ENCODE assay signal across 33 cellular contexts in genomic region chr18:36813111-36813752, GRCh38. TPM values are rescaled to one million over a fixed set of nuclear protein-coding genes. Genes with fewer than 3 reads are reported as not detected.
DNase-seq lines count a peak whose midpoint lies in the region; ATAC-seq, FAIRE-seq and TF ChIP-seq lines count a peak whose summit lies in the region.
"Had no signal": no experiment of that assay in that cellular context is flagged by ENCODE, and none has a peak within 500 bp of the region (broad histone marks: within the 10 kb centered on the region; RNA-seq: fewer than 3 reads in every experiment).

No MANE protein-coding gene starts in this region.

- H3K4me1 ChIP-seq in lower lobe of right lung (peaks cover 20% of the 10 kb centered on the region), uterus (no peaks in the 10 kb centered on the region), pancreas (peaks cover 6 to 17% (median 16%) of the 10 kb centered on the region in 3 donors)
- H3K4me1 ChIP-seq: parathyroid adenoma had no signal

- no peak overlapping the region for H3K4me3 Mint-ChIP-seq in activated naive CD8-positive, alpha-beta T cell
- H3K4me3 Mint-ChIP-seq in activated naive CD8-positive, alpha-beta T cell treated with anti-CD3 and anti-CD28 coated beads, Interleukin-2, amount 50 U/mL, for 24 hours, result no peak overlapping the region
- H3K4me3 Mint-ChIP-seq in T-helper 17 cell, result no peak overlapping the region
- H3K4me3 Mint-ChIP-seq: dendritic cell treated with granulocyte-macrophage colony-stimulating factor and Interleukin-4, amounts not matched to agents 40 ng/mL and 50 ng/mL, for 4 days; HFFc6; neural crest cell; T-cell; type B pancreatic cell had no signal

- FAIRE-seq in pancreas (lab: Jason Lieb, UNC), result no peak
- FAIRE-seq: endometrium, TTC549 had no signal

- no peak for ATAC-seq in activated naive CD8-positive, alpha-beta T cell treated with anti-CD3 and anti-CD28 coated beads, Interleukin-2, amount 50 U/mL, for 24 hours
- ATAC-seq in T-helper 17 cell (no peak), lower lobe of right lung (no peak), pancreas (no peak)
- ATAC-seq: left lobe of liver, T-cell had no signal

- no peaks in the 10 kb centered on the region for H3K9me3 Mint-ChIP-seq in activated naive CD8-positive, alpha-beta T cell (ENCODE audit: low read depth)
- no peaks in the 10 kb centered on the region for H3K9me3 Mint-ChIP-seq in activated naive CD8-positive, alpha-beta T cell treated with anti-CD3 and anti-CD28 coated beads, Interleukin-2, amount 50 U/mL, for 24 hours
- H3K9me3 Mint-ChIP-seq: dendritic cell treated with granulocyte-macrophage colony-stimulating factor and Interleukin-4, amounts not matched to agents 40 ng/mL and 50 ng/mL, for 4 days; HFFc6; neural crest cell; T-cell; type B pancreatic cell had no signal

- no peak for DNase-seq in activated naive CD8-positive, alpha-beta T cell treated with anti-CD3 and anti-CD28 coated beads, Interleukin-2, amount 50 U/mL, for 24 hours
- DNase-seq in T-helper 17 cell, result no peak
- DNase-seq in lower lobe of right lung, result no peak
- DNase-seq in uterus, result no peak
- no peak for DNase-seq in pancreas
- DNase-seq in activated CD4-positive, alpha-beta T cell treated with anti-CD3 and anti-CD28 coated beads, Interleukin-2, amount 50 U/mL, for 1 hour, result no peak
- no peak for DNase-seq in GM13976 (ENCODE audit: low spot score)
- DNase-seq: activated CD4-positive, CD25-positive, alpha-beta regulatory T cell treated with anti-CD3 and anti-CD28 coated beads, Interleukin-2, amount 50 U/mL, for 72 hours; activated naive CD4-positive, alpha-beta T cell treated with anti-CD3 and anti-CD28 coated beads, Interleukin-2, amount 50 U/mL, for 16 hours; central memory CD4-positive, alpha-beta T cell; GOT3; HFFc6; KG1; MM.1S; NCI-H1417; NCI-H2081 treated with DMSO at 0.1 percent for 48 hours; NCI-H446; NCI-H774; RPMI8226; stimulated activated CD4-positive, alpha-beta T cell treated with anti-CD3 and anti-CD28 coated beads, Interleukin-2, amount 100 ng/mL, for 24 hours; substantia nigra; T-cell had no signal

- peaks cover 8% of the 10 kb centered on the region for H3K36me3 Mint-ChIP-seq in activated naive CD8-positive, alpha-beta T cell
- peaks cover 12% of the 10 kb centered on the region for H3K36me3 Mint-ChIP-seq in activated naive CD8-positive, alpha-beta T cell treated with anti-CD3 and anti-CD28 coated beads, Interleukin-2, amount 50 U/mL, for 24 hours (ENCODE audit: low read depth)
- H3K36me3 Mint-ChIP-seq in T-helper 17 cell (ENCODE audit: low read depth), result peaks cover 6% of the 10 kb centered on the region

- H3K27me3 ChIP-seq in lower lobe of right lung (ENCODE audit: low read depth) (no peaks in the 10 kb centered on the region), uterus (no peaks in the 10 kb centered on the region), pancreas (no peaks in the 10 kb centered on the region)
- H3K27me3 ChIP-seq: SJSA1 had no signal

- in situ Hi-C loops in GM13976 (cut with MboI; ENCODE audit: low sequenced_read_pairs, unreplicated experiment), result loop anchor here (25.0 kb wide), 1 partner anchor 726 kb away; no protein-coding TSS in a partner anchor

- TF ChIP-seq CTCF in lower lobe of right lung (IDR thresholded peaks at IDR 0.05) (no peak), uterus (IDR thresholded peaks at IDR 0.05) (no peak), pancreas (IDR thresholded peaks at IDR 0.05) (no peak), GM13976 (IDR thresholded peaks at IDR 0.05; ENCODE audit: borderline replicate concordance, control extremely low read depth, extremely low read depth, insufficient read depth, missing control alignments) (no peak)

- intact Hi-C loops in lower lobe of right lung (cut with DNase I), result no loop called here
- intact Hi-C loops in uterus (cut with DNase I; ENCODE audit: low total_unique reads), result no loop called here
- intact Hi-C loops in pancreas (cut with DNase I), result no loop called here

- H3K4me3 ChIP-seq in lower lobe of right lung, result no peak overlapping the region
- H3K4me3 ChIP-seq in uterus, result no peak overlapping the region
- H3K4me3 ChIP-seq in pancreas, result no peak overlapping the region
- H3K4me3 ChIP-seq: SJSA1, smooth muscle cell had no signal

- WGBS in pancreas, 2 donors, result 86 to 92% methylated on average over 4 of the region's 4 CpGs

- H3K36me3 ChIP-seq in lower lobe of right lung, result peaks cover 37% of the 10 kb centered on the region
- no peaks in the 10 kb centered on the region for H3K36me3 ChIP-seq in uterus
- H3K36me3 ChIP-seq in pancreas, result no peaks in the 10 kb centered on the region

- H3K27ac ChIP-seq in lower lobe of right lung, result peak overlapping the region; percentile 69
- peak overlapping the region; percentile 35 to 39 for H3K27ac ChIP-seq in uterus
- no peak overlapping the region for H3K27ac ChIP-seq in pancreas
- H3K27ac ChIP-seq: C4-2B, parathyroid adenoma, SJSA1 had no signal

- peak overlapping the region; percentile 22 for H3K27ac Mint-ChIP-seq in activated naive CD8-positive, alpha-beta T cell
- H3K27ac Mint-ChIP-seq in activated naive CD8-positive, alpha-beta T cell treated with anti-CD3 and anti-CD28 coated beads, Interleukin-2, amount 50 U/mL, for 24 hours, result no peak overlapping the region
- H3K27ac Mint-ChIP-seq in T-helper 17 cell, result peak overlapping the region; percentile 47
- H3K27ac Mint-ChIP-seq: dendritic cell treated with granulocyte-macrophage colony-stimulating factor and Interleukin-4, amounts not matched to agents 40 ng/mL and 50 ng/mL, for 4 days; type B pancreatic cell had no signal

- H3K9me3 ChIP-seq in T-helper 17 cell (ENCODE audit: control insufficient read depth, low read length, poor library complexity, severe bottlenecking) (no peaks in the 10 kb centered on the region), lower lobe of right lung (no peaks in the 10 kb centered on the region), uterus (no peaks in the 10 kb centered on the region), pancreas (no peaks in the 10 kb centered on the region)
- H3K9me3 ChIP-seq: SJSA1 had no signal

- TF ChIP-seq POLR2A in uterus (IDR thresholded peaks at IDR 0.05), result no peak

- H3K27me3 Mint-ChIP-seq in activated naive CD8-positive, alpha-beta T cell, result no peaks in the 10 kb centered on the region
- no peaks in the 10 kb centered on the region for H3K27me3 Mint-ChIP-seq in activated naive CD8-positive, alpha-beta T cell treated with anti-CD3 and anti-CD28 coated beads, Interleukin-2, amount 50 U/mL, for 24 hours
- H3K27me3 Mint-ChIP-seq in T-helper 17 cell, result no peaks in the 10 kb centered on the region
- H3K27me3 Mint-ChIP-seq: dendritic cell treated with granulocyte-macrophage colony-stimulating factor and Interleukin-4, amounts not matched to agents 40 ng/mL and 50 ng/mL, for 4 days; T-cell; type B pancreatic cell had no signal

- H3K4me1 Mint-ChIP-seq in activated naive CD8-positive, alpha-beta T cell (ENCODE audit: low read depth), result peaks cover 4% of the 10 kb centered on the region
- peaks cover 3% of the 10 kb centered on the region for H3K4me1 Mint-ChIP-seq in activated naive CD8-positive, alpha-beta T cell treated with anti-CD3 and anti-CD28 coated beads, Interleukin-2, amount 50 U/mL, for 24 hours
- H3K4me1 Mint-ChIP-seq in T-helper 17 cell, result peaks cover 13% of the 10 kb centered on the region

RNA-seq across cellular contexts. Expression of gene TPGS2, which starts 15.6 kb away (rescaled TPM):
- 10 to 100 TPM; 29.0 to 30.3 TPM for total RNA-seq in T-helper 17 cell
- 65.2 TPM for total RNA-seq in lower lobe of right lung
- total RNA-seq in uterus, result 10 to 100 TPM; 42.3 to 85.6 (median 69.1) TPM
- total RNA-seq in pancreas, result 10 to 100 TPM; 16.6 to 44.6 (median 30.0) TPM
- polyA plus RNA-seq in pancreas, result 10 to 100 TPM; 18.5 to 26.8 TPM

RNA-seq across cellular contexts. Expression of gene KIAA1328, which starts 15.7 kb away (rescaled TPM):
- total RNA-seq in T-helper 17 cell (10 to 100 TPM in 1 of 2 donors, 1 to 10 TPM in 1; 9.0 to 13.9 TPM), lower lobe of right lung (17.8 TPM), uterus (10 to 100 TPM; 16.5 to 55.1 (median 31.7) TPM), pancreas (1 to 10 TPM; 2.3 to 5.2 (median 4.1) TPM)
- polyA plus RNA-seq in pancreas, result 1 to 10 TPM; 2.1 to 3.0 TPM

Comparison
In these comparisons a context has a peak if more than half of its experiments do, and no peak if none do; other contexts are left out.
1. H3K27ac ChIP-seq: peak in lower lobe of right lung (single experiment) and uterus (2 of 2); none in pancreas (0 of 4).